8 cellular contexts compared by ENCODE assay signal in genomic region chr20:54132612-54133433, GRCh38. TPM values are rescaled to one million over a fixed set of nuclear protein-coding genes. Genes with fewer than 3 reads are reported as not detected.
A peak's percentile ranks its signal among the peaks of the same experiment; 100 is the strongest.
DNase-seq lines count a peak whose midpoint lies in the region; FAIRE-seq and TF ChIP-seq lines count a peak whose summit lies in the region.

No MANE protein-coding gene starts in this region.

- no peak overlapping the region for H2BK5ac ChIP-seq in H1 (ENCODE audit: low read depth, low read length)

- no peak overlapping the region for H3K4me3 Mint-ChIP-seq in endothelial cell (ENCODE audit: unreplicated experiment)

- POLR2A ChIA-PET in H1 (lab: Charles Lee; ENCODE audit: partially characterized antibody) = interaction anchor here (1.2 kb wide), 1 partner anchor 76 kb away, joined by 3 read pairs; no protein-coding TSS in a partner anchor

- peak overlapping the region; percentile 28; the same call in 1 of the 2 replicates for H2BK12ac ChIP-seq in H1 (ENCODE audit: low read depth, low read length)

- H2BK120ac ChIP-seq in H1 (replicated peaks; ENCODE audit: low read depth, low read length) = no peak overlapping the region

- H3K23ac ChIP-seq in H1 (ENCODE audit: insufficient read length) = no peak overlapping the region

- no peak overlapping the region for H3K27ac ChIP-seq in H1 (ENCODE audit: low read depth, low read length)

- no peaks in the 10 kb centered on the region for H3K36me3 ChIP-seq in H1 (ENCODE audit: control insufficient read depth in 2 of 4, insufficient read depth in 4 of 4, low read length in 3 of 4)

- no peak overlapping the region for H4K91ac ChIP-seq in H1 (replicated peaks; ENCODE audit: insufficient read length, low read length)

- H3K56ac ChIP-seq in H1 (replicated peaks; ENCODE audit: insufficient read length, low read depth, low read length) = no peak overlapping the region

- H3K4me1 Mint-ChIP-seq in endothelial cell (ENCODE audit: unreplicated experiment) = no peaks in the 10 kb centered on the region

- TF ChIP-seq CTCF in NB4 (IDR thresholded peaks at IDR 0.05; ENCODE audit: low read depth, low read length) (no peak), H1 (IDR thresholded peaks at IDR 0.05; ENCODE audit: control extremely low read depth in 1 of 3, insufficient read depth in 1 of 3, low read depth in 1 of 3, low read length in 3 of 3) (no peak), endothelial cell (IDR thresholded peaks at IDR 0.05; ENCODE audit: unreplicated experiment) (no peak)

- H3K18ac ChIP-seq in H1 (ENCODE audit: extremely low read depth, low read length) = no peak overlapping the region

- H3K79me1 ChIP-seq in H1 (ENCODE audit: low read depth, low read length) = no peaks in the 10 kb centered on the region

- H2AFZ ChIP-seq in H1 (ENCODE audit: low read length) = no peak overlapping the region

- H3K27me3 Mint-ChIP-seq in endothelial cell (ENCODE audit: unreplicated experiment) = no peaks in the 10 kb centered on the region

- no peak for TF ChIP-seq EP300 in H1 (IDR thresholded peaks at IDR 0.05; ENCODE audit: borderline replicate concordance in 1 of 2, low read depth in 2 of 2, low read length in 2 of 2)

- H2BK20ac ChIP-seq in H1 (ENCODE audit: low read length) = no peak overlapping the region

- H2AK5ac ChIP-seq in H1 (ENCODE audit: low read depth, low read length) = no peak overlapping the region

- WGBS in H1 (ENCODE audit: extremely low coverage in 1 of 2, insufficient coverage in 1 of 2, insufficient read length in 1 of 2, insufficient replicate concordance in 2 of 2, low coverage in 1 of 2, low lambda C conversion rate in 2 of 2, missing lambda C conversion rate in 1 of 2), 2 experiments = 70% methylated on average over 6 of the region's 6 CpGs; no CpG with 5 or more reads in 1 of the 2 experiments

- no peaks in the 10 kb centered on the region; a peak in 1 of 4 replicates for H3K9me3 ChIP-seq in H1 (ENCODE audit: insufficient read depth in 2 of 2, low read depth in 1 of 2, low read length in 1 of 2)

- CTCF ChIA-PET in H1 (lab: Charles Lee; ENCODE audit: partially characterized antibody) = interaction anchor here (0.8 to 1.9 kb wide), 6 partner anchors 14 to 140 kb away, joined by 3 to 8 read pairs (median 4); no protein-coding TSS in a partner anchor

- no peak for TF ChIP-seq POLR2A in NB4 (IDR thresholded peaks at IDR 0.05; ENCODE audit: extremely low read depth, insufficient read length)
- no peak for TF ChIP-seq POLR2A in H1 (IDR thresholded peaks at IDR 0.05; ENCODE audit: control extremely low read depth in 1 of 2, low read depth in 2 of 2, low read length in 2 of 2)

- H4K5ac ChIP-seq in H1 (ENCODE audit: insufficient read length, low read depth, low read length) = no peak overlapping the region

- peak; percentile 24 for FAIRE-seq in H1 (lab: Jason Lieb, UNC)

- H3K27ac Mint-ChIP-seq in endothelial cell (ENCODE audit: unreplicated experiment) = no peak overlapping the region

- H3K23me2 ChIP-seq in H1 (ENCODE audit: low read depth, low read length) = no peaks in the 10 kb centered on the region; the same call in 1 of the 2 replicates

- H3K9me3 Mint-ChIP-seq in endothelial cell (ENCODE audit: unreplicated experiment) = no peaks in the 10 kb centered on the region

- TF ChIP-seq RAD21 in H1 (IDR thresholded peaks at IDR 0.05 in 1 of 2, conservative IDR thresholded peaks at IDR 0.05 in 1 of 2; ENCODE audit: low read depth in 2 of 2, low read length in 2 of 2) = no peak

- H2BK15ac ChIP-seq in H1 (ENCODE audit: low read length) = no peak overlapping the region

- no peak overlapping the region for H3K14ac ChIP-seq in H1 (ENCODE audit: insufficient read length)

- H3K4ac ChIP-seq in H1 (replicated peaks; ENCODE audit: insufficient read length, low read depth, low read length) = no peak overlapping the region

- no peak overlapping the region for H3K4me2 ChIP-seq in H1 (ENCODE audit: insufficient read depth in 1 of 2, low read depth in 2 of 2, low read length in 2 of 2)

- H3K4me3 ChIP-seq in NB4 (ENCODE audit: low read depth, low read length) (no peak overlapping the region), H1 (ENCODE audit: extremely low read depth in 1 of 4, insufficient read depth in 2 of 4, low read depth in 3 of 4, low read length in 4 of 4) (no peak overlapping the region)

- H3K27me3 ChIP-seq in H1 (replicated peaks in 1 of 4; ENCODE audit: control insufficient read depth in 3 of 4, extremely low read depth in 1 of 4, insufficient read depth in 3 of 4, low read length in 3 of 4) = no peaks in the 10 kb centered on the region

- no peaks in the 10 kb centered on the region for H4K20me1 ChIP-seq in H1 (replicated peaks in 1 of 2; ENCODE audit: control insufficient read depth in 1 of 2, insufficient read depth in 2 of 2, low read length in 2 of 2)

- DNase-seq in DMS53 (lab: John Stamatoyannopoulos, UW) (peak; percentile 91), NB4 (ENCODE audit: low read depth) (peak; percentile 48), H1 (ENCODE audit: low read depth in 1 of 2, low spot score in 2 of 2) (no peak), non-pigmented ciliary epithelial cell (ENCODE audit: low read depth) (peak; percentile 98), NCI-H82 treated with DMSO at 0.1 percent for 48 hours (lab: John Stamatoyannopoulos, UW; ENCODE audit: unreplicated experiment) (no peak), endothelial cell (ENCODE audit: low spot score) (no peak), anterior cingulate cortex (lab: John Stamatoyannopoulos, UW) (no peak)
- no peak for DNase-seq in effector CD8-positive, alpha-beta T cell (lab: John Stamatoyannopoulos, UW)

- H3K4me1 ChIP-seq in H1 (replicated peaks in 1 of 4; ENCODE audit: control insufficient read depth in 3 of 4, insufficient read depth in 4 of 4, low read length in 3 of 4) = peaks cover 0 to 10% (median 0%) of the 10 kb centered on the region in 4 experiments; a peak in 2 of 7 replicates

- no peak overlapping the region; a peak in 1 of 7 replicates for H3K9ac ChIP-seq in H1 (replicated peaks in 1 of 4; ENCODE audit: extremely low read depth in 1 of 4, low read depth in 3 of 4, low read length in 3 of 4)

- H3K79me2 ChIP-seq in H1 (ENCODE audit: control insufficient read depth in 1 of 2, insufficient read depth in 2 of 2, low read length in 2 of 2) = no peaks in the 10 kb centered on the region

- no peaks in the 10 kb centered on the region for H3K36me3 Mint-ChIP-seq in endothelial cell (ENCODE audit: low read depth, unreplicated experiment)

- no peak overlapping the region for H4K8ac ChIP-seq in H1 (ENCODE audit: extremely low read depth, insufficient read depth, low read length)

TF ChIP-seq in H1, 55 proteins besides CTCF, POLR2A, EP300 and RAD21:
- TF ChIP-seq NANOG (IDR thresholded peaks at IDR 0.05; ENCODE audit: insufficient read depth, low read depth, low read length, poor library complexity, severe bottlenecking) (peak; percentile 53), ASH2L (IDR thresholded peaks at IDR 0.05; ENCODE audit: low read length) (no peak), TBP (IDR thresholded peaks at IDR 0.05; ENCODE audit: low read depth, low read length) (no peak), CEBPB (IDR thresholded peaks at IDR 0.05; ENCODE audit: low read depth, low read length) (peak; percentile 91), EZH2 (IDR thresholded peaks at IDR 0.05; ENCODE audit: low read depth, low read length, severe bottlenecking) (no peak)

RNA-seq across cellular contexts. Expression of gene CYP24A1, which starts 41.0 kb away (rescaled TPM):
- total RNA-seq in H1 (2021; fragmentation: NEBNext Ultra II Directional; extraction: Animal tissue kit (Norgen Biotek cat#: 25700)) = not detected in 2 replicates
- 0.08 TPM in 1 of 2 replicates, not detected in the other for polyA plus RNA-seq in H1 (2011; rRNA removed)
- 0.03 TPM for polyA plus RNA-seq in H1 (2011; cell fraction: cytosol; rRNA removed)
- not detected for polyA plus RNA-seq in H1 (2011; cell fraction: nucleus; rRNA removed)
- 0.09 TPM in 1 of 4 replicates, not detected in the others for polyA plus RNA-seq in H1 (2012, experiment 1 of 2)
- not detected for polyA plus RNA-seq in H1 (2012, experiment 2 of 2)
- polyA plus RNA-seq in H1 (2013, experiment 1 of 2) = 0.04 TPM
- 0.15 TPM for polyA plus RNA-seq in H1 (2013, experiment 2 of 2)
- 0.93 TPM in 1 of 2 replicates, not detected in the other for polyA minus RNA-seq in H1 (2011; rRNA and poly(A)+ RNA removed)
- polyA minus RNA-seq in H1 (2011; cell fraction: cytosol; rRNA and poly(A)+ RNA removed) = not detected
- not detected for polyA minus RNA-seq in H1 (2011; cell fraction: nucleus; rRNA and poly(A)+ RNA removed)
- not detected for total RNA-seq in endothelial cell (ENCODE audit: unreplicated experiment)

Comparison
In these comparisons a context has a peak if more than half of its experiments do, and no peak if none do; other contexts are left out.
1. DNase-seq: peak in DMS53 (single experiment), NB4 (single experiment) and non-pigmented ciliary epithelial cell (single experiment); none in H1 (0 of 2), NCI-H82 treated with DMSO at 0.1 percent for 48 hours (single experiment), effector CD8-positive, alpha-beta T cell (single experiment), endothelial cell (single experiment) and anterior cingulate cortex (0 of 58).